8 cellular contexts compared by ENCODE assay signal in the genomic region with DNA sequence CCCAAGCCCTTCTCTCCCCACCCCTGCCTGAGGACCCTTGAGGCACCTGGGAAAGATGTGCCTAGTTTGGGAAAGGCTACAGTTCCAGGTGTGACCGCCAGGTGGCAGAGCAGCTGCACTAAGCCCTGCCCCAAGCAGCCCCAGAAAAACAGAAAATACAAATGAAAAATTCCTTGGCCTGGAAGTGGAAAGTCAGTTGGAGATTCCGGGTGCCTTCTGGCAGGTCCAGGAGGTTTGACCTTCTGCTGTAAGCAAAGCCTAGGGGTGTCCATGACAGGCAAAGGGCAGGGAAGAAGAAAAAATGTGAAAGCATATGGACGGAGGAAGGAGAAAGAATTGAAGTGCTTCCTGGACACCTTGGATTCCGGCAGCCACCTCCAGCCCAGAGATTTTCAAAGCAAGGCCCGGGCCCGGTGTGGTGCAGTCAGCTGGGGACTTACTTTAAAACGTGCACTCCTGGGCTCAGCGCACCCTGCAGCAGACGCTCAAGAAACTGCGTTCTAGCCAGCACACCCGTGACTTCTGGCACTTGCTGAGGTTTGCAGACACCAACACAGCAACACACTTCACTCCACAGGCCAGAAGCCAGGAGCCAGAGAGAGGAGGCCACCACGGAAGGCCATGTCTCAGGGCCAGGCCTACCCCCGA. TPM values are rescaled to one million over a fixed set of nuclear protein-coding genes. Genes with fewer than 3 reads are reported as not detected.
A peak's percentile ranks its signal among the peaks of the same experiment; 100 is the strongest.
DNase-seq lines count a peak whose midpoint lies in the region; ATAC-seq, FAIRE-seq and TF ChIP-seq lines count a peak whose summit lies in the region.

No MANE protein-coding gene starts in this region.

- H3K4me3 Mint-ChIP-seq in MCF 10A (ENCODE audit: unreplicated experiment) = no peak overlapping the region
- no peak overlapping the region for H3K4me3 Mint-ChIP-seq in immature natural killer cell

- BruUV-seq in MCF 10A (replicated peaks; lab: Mats Ljungman, UMichigan) = no TSS peak

- peak; percentile 30 for DNase-seq in COLO829 (ENCODE audit: low spot score)
- peak; percentile 67 for DNase-seq in HuH-7 (ENCODE audit: low spot score)
- DNase-seq in T-helper 9 cell = peak; percentile 52
- DNase-seq in MCF 10A (ENCODE audit: unreplicated experiment) = peak; percentile 47
- peak; percentile 27 to 35 (median 32) for DNase-seq in immature natural killer cell
- DNase-seq in stimulated activated CD4-positive, alpha-beta T cell treated with anti-CD3 and anti-CD28 coated beads, Interleukin-12 subunit alpha, Interleukin-12 subunit beta, amount 100 ng/mL, for 48 hours (ENCODE audit: low read depth in 2 of 3, low spot score in 1 of 3) = peak; percentile 13 to 49 (median 36)
- no peak for DNase-seq in RCC 7860 (ENCODE audit: low spot score)

- no peaks in the 10 kb centered on the region for H3K36me3 Mint-ChIP-seq in MCF 10A (ENCODE audit: insufficient read depth, unreplicated experiment)
- no peaks in the 10 kb centered on the region for H3K36me3 Mint-ChIP-seq in immature natural killer cell

- H3K4me1 Mint-ChIP-seq in MCF 10A (ENCODE audit: insufficient read depth, unreplicated experiment) = no peaks in the 10 kb centered on the region
- H3K4me1 Mint-ChIP-seq in immature natural killer cell = peaks cover 0 to 9% of the 10 kb centered on the region in 2 donors

- no peak for ATAC-seq in HG02970 (IDR thresholded peaks at IDR 0.05; ENCODE audit: low FRiP score, unreplicated experiment)

- peaks cover 3% of the 10 kb centered on the region for H3K27me3 Mint-ChIP-seq in MCF 10A (ENCODE audit: insufficient read depth, unreplicated experiment)
- peaks cover 8 to 22% (median 18%) of the 10 kb centered on the region in 3 donors for H3K27me3 Mint-ChIP-seq in immature natural killer cell (ENCODE audit: low read depth in 3 of 3)

- H3K9me3 Mint-ChIP-seq in MCF 10A (ENCODE audit: unreplicated experiment) = no peaks in the 10 kb centered on the region
- peaks cover 0 to 5% (median under 1%) of the 10 kb centered on the region in 6 donors for H3K9me3 Mint-ChIP-seq in immature natural killer cell

- intact Hi-C loops in MCF 10A (cut with micrococcal nuclease) = loop anchor here (1.0 kb wide), 4 partner anchors 65 to 170 kb away; a partner anchor contains a TSS

- H3K27ac Mint-ChIP-seq in MCF 10A (ENCODE audit: low read depth, unreplicated experiment) = no peak overlapping the region
- H3K27ac Mint-ChIP-seq in immature natural killer cell = peak overlapping the region in 2 of 6 donors; percentile 13 to 71

- no peak for FAIRE-seq in RCC 7860 (lab: Jason Lieb, UNC)

- CTCF ChIA-PET in MCF 10A (lab: Yijun Ruan, JAX) = interaction anchor here (0.6 to 1.1 kb wide), 9 partner anchors 35 to 188 kb away, joined by 3 to 6 read pairs (median 4); no protein-coding TSS in a partner anchor

- POLR2A ChIA-PET in MCF 10A (lab: Yijun Ruan, JAX) = no interaction called here

- TF ChIP-seq CTCF in MCF 10A (IDR thresholded peaks at IDR 0.05; ENCODE audit: unreplicated experiment) = peak; percentile 97

RNA-seq across cellular contexts. Expression of a gene that starts 2.1 kb away (rescaled TPM):
- total RNA-seq in MCF 10A (2022) = not detected in 2 replicates
- not detected for polyA plus RNA-seq in immature natural killer cell

RNA-seq across cellular contexts. Expression of a gene that starts 37.3 kb away (rescaled TPM):
- not detected in 2 replicates for total RNA-seq in MCF 10A (2022)
- not detected for polyA plus RNA-seq in immature natural killer cell
